ENCODE assay signal across 8 cellular contexts in genomic region chr12:39619316-39619659, GRCh38. TPM values are rescaled to one million over a fixed set of nuclear protein-coding genes. Genes with fewer than 3 reads are reported as not detected.
DNase-seq lines count a peak whose midpoint lies in the region; ATAC-seq, FAIRE-seq and TF ChIP-seq lines count a peak whose summit lies in the region.

No MANE protein-coding gene starts in this region.

- H3K4me3 ChIP-seq in BJ (ENCODE audit: low read depth, low read length) (peak overlapping the region; percentile 51), small intestine (ENCODE audit: low read depth in 1 of 2, low read length in 2 of 2) (peak overlapping the region; percentile 42 to 59)

- peaks cover 5% of the 10 kb centered on the region for H3K36me3 Mint-ChIP-seq in endothelial cell (ENCODE audit: low read depth, unreplicated experiment)

- H3K27ac ChIP-seq in VCaP (peak overlapping the region; percentile 25), small intestine (ENCODE audit: low read depth in 1 of 2, low read length in 1 of 2) (peak overlapping the region in 1 of 2 donors; percentile 74)

- POLR2A ChIA-PET in BJ (lab: Charles Lee), result no interaction called here

- FAIRE-seq in small intestine (lab: Jason Lieb, UNC), result no peak

- H3K36me3 ChIP-seq in BJ (ENCODE audit: control insufficient read depth, insufficient read depth, low read length) (no peaks in the 10 kb centered on the region), small intestine (ENCODE audit: control insufficient read depth in 2 of 2, insufficient read depth in 2 of 2, low read length in 2 of 2) (no peaks in the 10 kb centered on the region)

- H3K9me3 Mint-ChIP-seq in endothelial cell (ENCODE audit: unreplicated experiment), result no peaks in the 10 kb centered on the region

- H3K4me3 Mint-ChIP-seq in endothelial cell (ENCODE audit: unreplicated experiment), result no peak overlapping the region

- DNase-seq in BJ (ENCODE audit: low read depth), result no peak
- peak in 26 of 42 donors; percentile 3 to 66 (median 33) for DNase-seq in head of caudate nucleus
- DNase-seq in small intestine, result no peak
- no peak for DNase-seq in NCI-H2196 treated with DMSO at 0.1 percent for 48 hours (lab: John Stamatoyannopoulos, UW; ENCODE audit: unreplicated experiment)
- no peak for DNase-seq in endothelial cell (ENCODE audit: low spot score)

- H3K4me1 Mint-ChIP-seq in endothelial cell (ENCODE audit: unreplicated experiment), result peaks cover 4% of the 10 kb centered on the region

- H3K27me3 ChIP-seq in BJ (ENCODE audit: control insufficient read depth, insufficient read depth, low read length) (no peaks in the 10 kb centered on the region), small intestine (ENCODE audit: control insufficient read depth in 2 of 2, insufficient read depth in 2 of 2, low read length in 2 of 2) (no peaks in the 10 kb centered on the region)

- H3K27me3 Mint-ChIP-seq in endothelial cell (ENCODE audit: unreplicated experiment), result no peaks in the 10 kb centered on the region

- TF ChIP-seq CTCF in BJ (IDR thresholded peaks at IDR 0.05; ENCODE audit: insufficient read depth, low read depth, low read length) (no peak), VCaP (conservative IDR thresholded peaks at IDR 0.05) (no peak), endothelial cell (IDR thresholded peaks at IDR 0.05; ENCODE audit: unreplicated experiment) (no peak)

- intact Hi-C loops in head of caudate nucleus (cut with DNase I), result no loop called here

- CTCF ChIA-PET in BJ (lab: Yijun Ruan, JAX), result interaction anchor here (0.6 to 1.3 kb wide), 3 partner anchors 15 to 387 kb away, joined by 3 read pairs; no protein-coding TSS in a partner anchor

- no peaks in the 10 kb centered on the region for H3K9me3 ChIP-seq in small intestine (ENCODE audit: control insufficient read depth, low read depth)

- WGBS in small intestine, 3 donors, result 17 to 27% (median 24%) methylated on average over 10 of the region's 10 CpGs

- H3K4me1 ChIP-seq in small intestine (ENCODE audit: control insufficient read depth in 2 of 2, insufficient read depth in 1 of 2, low read depth in 1 of 2, low read length in 1 of 2), result no peaks in the 10 kb centered on the region

- no peak overlapping the region for H3K27ac Mint-ChIP-seq in endothelial cell (ENCODE audit: unreplicated experiment)

- ATAC-seq in GM19351 (IDR thresholded peaks at IDR 0.05; ENCODE audit: unreplicated experiment) (peak; percentile 14), HG03354 (IDR thresholded peaks at IDR 0.05; ENCODE audit: poor library complexity, severe bottlenecking, unreplicated experiment) (peak; percentile 24)

RNA-seq across cellular contexts. Expression of gene ABCD2, which starts 0.3 kb away (rescaled TPM):
- not detected in 2 replicates for polyA plus RNA-seq in BJ (2011; rRNA removed)
- not detected in 2 replicates for polyA minus RNA-seq in BJ (2011; rRNA and poly(A)+ RNA removed)
- polyA plus RNA-seq in small intestine, result under 1 TPM in 2 of 3 donors, not detected in 1; 0.27 to 0.40 TPM
- total RNA-seq in endothelial cell (ENCODE audit: unreplicated experiment), result not detected

Comparison
In these comparisons a context has a peak if more than half of its experiments do, and no peak if none do; other contexts are left out.
1. DNase-seq: peak in head of caudate nucleus (26 of 42); none in BJ (single experiment), small intestine (single experiment), NCI-H2196 treated with DMSO at 0.1 percent for 48 hours (single experiment) and endothelial cell (single experiment).